Comparison of ENCODE assay signal across 1 cellular context in the genomic region with DNA sequence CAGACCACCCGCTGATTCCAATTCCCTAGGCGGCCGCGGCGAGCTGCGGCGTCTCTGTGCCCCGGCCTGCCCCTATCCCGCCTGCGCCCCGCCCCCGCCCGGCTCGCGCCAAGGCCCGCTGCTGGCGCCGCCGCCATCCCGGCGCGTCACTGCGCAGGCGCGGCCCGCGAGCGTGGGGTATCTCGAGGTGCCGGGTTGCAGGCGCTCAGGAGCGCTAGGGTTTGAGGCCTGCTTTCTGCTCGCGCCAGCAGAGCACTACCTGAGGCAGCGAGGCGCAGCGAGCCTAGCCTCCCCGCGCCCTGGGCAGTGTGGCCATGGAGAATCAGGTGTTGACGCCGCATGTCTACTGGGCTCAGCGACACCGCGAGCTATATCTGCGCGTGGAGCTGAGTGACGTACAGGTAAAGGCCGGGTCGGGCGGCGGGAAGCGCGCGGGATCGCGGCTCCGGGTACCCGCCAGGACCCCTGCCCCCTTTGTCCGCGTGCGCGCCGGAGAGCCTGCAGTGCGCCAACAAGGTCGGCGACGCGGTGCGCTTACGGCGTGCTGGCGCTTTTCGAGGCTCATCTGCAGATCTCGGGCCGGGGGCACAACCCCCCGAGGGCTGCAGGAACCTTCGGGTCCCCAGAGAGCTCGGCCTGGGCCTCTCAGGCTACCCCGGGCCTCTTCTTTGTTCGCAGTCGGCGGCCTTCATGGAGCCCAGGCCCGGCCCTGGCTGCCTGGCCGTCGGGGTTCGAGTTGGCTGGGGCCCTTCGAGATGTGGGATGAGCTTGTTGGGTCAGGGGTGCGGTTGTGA.
TF ChIP-seq lines count a peak whose summit lies in the region.

A gene with protein sequence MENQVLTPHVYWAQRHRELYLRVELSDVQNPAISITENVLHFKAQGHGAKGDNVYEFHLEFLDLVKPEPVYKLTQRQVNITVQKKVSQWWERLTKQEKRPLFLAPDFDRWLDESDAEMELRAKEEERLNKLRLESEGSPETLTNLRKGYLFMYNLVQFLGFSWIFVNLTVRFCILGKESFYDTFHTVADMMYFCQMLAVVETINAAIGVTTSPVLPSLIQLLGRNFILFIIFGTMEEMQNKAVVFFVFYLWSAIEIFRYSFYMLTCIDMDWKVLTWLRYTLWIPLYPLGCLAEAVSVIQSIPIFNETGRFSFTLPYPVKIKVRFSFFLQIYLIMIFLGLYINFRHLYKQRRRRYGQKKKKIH (plus strand): TSS at position 146 of the 794 bp plus-strand sequence. CDS start 169 bp downstream, at position 315.

TF ChIP-seq in HepG2, 621 proteins besides CTCF, POLR2A, EP300 and RAD21 (continued from another document and continues in another):
- TF ChIP-seq, protein P1, sequence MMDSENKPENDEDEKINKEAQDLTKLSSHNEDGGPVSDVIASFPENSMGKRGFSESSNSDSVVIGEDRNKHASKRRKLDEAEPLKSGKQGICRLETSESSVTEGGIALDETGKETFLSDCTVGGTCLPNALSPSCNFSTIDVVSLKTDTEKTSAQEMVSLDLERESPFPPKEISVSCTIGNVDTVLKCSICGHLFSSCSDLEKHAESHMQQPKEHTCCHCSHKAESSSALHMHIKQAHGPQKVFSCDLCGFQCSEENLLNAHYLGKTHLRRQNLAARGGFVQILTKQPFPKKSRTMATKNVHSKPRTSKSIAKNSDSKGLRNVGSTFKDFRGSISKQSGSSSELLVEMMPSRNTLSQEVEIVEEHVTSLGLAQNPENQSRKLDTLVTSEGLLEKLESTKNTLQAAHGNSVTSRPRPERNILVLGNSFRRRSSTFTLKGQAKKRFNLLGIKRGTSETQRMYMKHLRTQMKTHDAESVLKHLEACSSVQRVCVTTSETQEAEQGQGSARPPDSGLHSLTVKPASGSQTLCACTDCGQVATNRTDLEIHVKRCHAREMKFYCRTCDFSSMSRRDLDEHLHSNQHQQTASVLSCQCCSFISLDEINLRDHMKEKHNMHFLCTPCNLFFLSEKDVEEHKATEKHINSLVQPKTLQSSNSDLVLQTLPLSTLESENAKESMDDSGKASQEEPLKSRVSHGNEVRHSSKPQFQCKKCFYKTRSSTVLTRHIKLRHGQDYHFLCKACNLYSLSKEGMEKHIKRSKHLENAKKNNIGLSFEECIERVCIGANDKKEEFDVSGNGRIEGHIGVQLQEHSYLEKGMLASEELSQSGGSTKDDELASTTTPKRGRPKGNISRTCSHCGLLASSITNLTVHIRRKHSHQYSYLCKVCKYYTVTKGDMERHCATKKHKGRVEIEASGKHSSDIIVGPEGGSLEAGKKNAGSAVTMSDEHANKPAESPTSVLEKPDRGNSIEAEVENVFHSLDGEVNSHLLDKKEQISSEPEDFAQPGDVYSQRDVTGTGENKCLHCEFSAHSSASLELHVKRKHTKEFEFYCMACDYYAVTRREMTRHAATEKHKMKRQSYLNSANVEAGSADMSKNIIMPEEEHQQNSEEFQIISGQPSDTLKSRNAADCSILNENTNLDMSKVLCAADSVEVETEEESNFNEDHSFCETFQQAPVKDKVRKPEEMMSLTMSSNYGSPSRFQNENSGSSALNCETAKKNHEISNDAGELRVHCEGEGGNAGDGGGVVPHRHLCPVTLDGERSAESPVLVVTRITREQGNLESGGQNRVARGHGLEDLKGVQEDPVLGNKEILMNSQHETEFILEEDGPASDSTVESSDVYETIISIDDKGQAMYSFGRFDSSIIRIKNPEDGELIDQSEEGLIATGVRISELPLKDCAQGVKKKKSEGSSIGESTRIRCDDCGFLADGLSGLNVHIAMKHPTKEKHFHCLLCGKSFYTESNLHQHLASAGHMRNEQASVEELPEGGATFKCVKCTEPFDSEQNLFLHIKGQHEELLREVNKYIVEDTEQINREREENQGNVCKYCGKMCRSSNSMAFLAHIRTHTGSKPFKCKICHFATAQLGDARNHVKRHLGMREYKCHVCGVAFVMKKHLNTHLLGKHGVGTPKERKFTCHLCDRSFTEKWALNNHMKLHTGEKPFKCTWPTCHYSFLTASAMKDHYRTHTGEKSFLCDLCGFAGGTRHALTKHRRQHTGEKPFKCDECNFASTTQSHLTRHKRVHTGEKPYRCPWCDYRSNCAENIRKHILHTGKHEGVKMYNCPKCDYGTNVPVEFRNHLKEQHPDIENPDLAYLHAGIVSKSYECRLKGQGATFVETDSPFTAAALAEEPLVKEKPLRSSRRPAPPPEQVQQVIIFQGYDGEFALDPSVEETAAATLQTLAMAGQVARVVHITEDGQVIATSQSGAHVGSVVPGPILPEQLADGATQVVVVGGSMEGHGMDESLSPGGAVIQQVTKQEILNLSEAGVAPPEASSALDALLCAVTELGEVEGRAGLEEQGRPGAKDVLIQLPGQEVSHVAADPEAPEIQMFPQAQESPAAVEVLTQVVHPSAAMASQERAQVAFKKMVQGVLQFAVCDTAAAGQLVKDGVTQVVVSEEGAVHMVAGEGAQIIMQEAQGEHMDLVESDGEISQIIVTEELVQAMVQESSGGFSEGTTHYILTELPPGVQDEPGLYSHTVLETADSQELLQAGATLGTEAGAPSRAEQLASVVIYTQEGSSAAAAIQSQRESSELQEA (CRISPR knock-in tag; IDR thresholded peaks at IDR 0.05; ENCODE audit: not compliant biosample characterization): peak; percentile 95
- TF ChIP-seq NFRKB (IDR thresholded peaks at IDR 0.05): no peak
- TF ChIP-seq NBN (conservative IDR thresholded peaks at IDR 0.05): no peak
- TF ChIP-seq ZNF674 (CRISPR knock-in tag; IDR thresholded peaks at IDR 0.05; ENCODE audit: low read depth): no peak
- TF ChIP-seq ZNF326 (CRISPR knock-in tag; IDR thresholded peaks at IDR 0.05; ENCODE audit: borderline replicate concordance): no peak
- TF ChIP-seq CC2D1A (CRISPR knock-in tag; IDR thresholded peaks at IDR 0.05): peak; percentile 40; the same call in 1 of the 2 replicates
- no peak for TF ChIP-seq PAWR (CRISPR knock-in tag; IDR thresholded peaks at IDR 0.05; ENCODE audit: borderline replicate concordance)
- no peak; the same call in 1 of the 2 replicates for TF ChIP-seq NR2F2 (IDR thresholded peaks at IDR 0.05; ENCODE audit: borderline replicate concordance, low read depth)
- peak; percentile 81; the same call in 1 of the 2 replicates for TF ChIP-seq MEIS2 (CRISPR knock-in tag; IDR thresholded peaks at IDR 0.05)
- peak; percentile 86; the same call in 1 of the 2 replicates for TF ChIP-seq GZF1 (CRISPR knock-in tag; IDR thresholded peaks at IDR 0.05)
- TF ChIP-seq SAFB2 (CRISPR knock-in tag; IDR thresholded peaks at IDR 0.05; ENCODE audit: borderline replicate concordance, low read depth): peak; percentile 64; the same call in 1 of the 2 replicates
- peak; percentile 87 for TF ChIP-seq RBFOX2 (IDR thresholded peaks at IDR 0.05; ENCODE audit: low read depth, low read length)
- no peak for TF ChIP-seq REST (IDR thresholded peaks at IDR 0.05; ENCODE audit: borderline replicate concordance in 1 of 2, low read depth in 1 of 2, low read length in 2 of 2)
- TF ChIP-seq ZNF180 (CRISPR knock-in tag; IDR thresholded peaks at IDR 0.05; ENCODE audit: borderline replicate concordance, low read depth): no peak
- peak; percentile 17; the same call in 1 of the 2 replicates for TF ChIP-seq MTF1 (CRISPR knock-in tag; IDR thresholded peaks at IDR 0.05)
- 0 out of 2 replicates have a peak, but pooled peaks have one; percentile 57 for TF ChIP-seq ZNF850 (CRISPR knock-in tag; conservative IDR thresholded peaks at IDR 0.05)
- no peak for TF ChIP-seq ZNF83 (CRISPR knock-in tag; IDR thresholded peaks at IDR 0.05; ENCODE audit: borderline replicate concordance)
- TF ChIP-seq HOXA3 (CRISPR knock-in tag; IDR thresholded peaks at IDR 0.05): peak; percentile 76
- TF ChIP-seq ZNF567 (CRISPR knock-in tag; IDR thresholded peaks at IDR 0.05; ENCODE audit: borderline replicate concordance): no peak; the same call in 1 of the 2 replicates
- TF ChIP-seq, protein P2, sequence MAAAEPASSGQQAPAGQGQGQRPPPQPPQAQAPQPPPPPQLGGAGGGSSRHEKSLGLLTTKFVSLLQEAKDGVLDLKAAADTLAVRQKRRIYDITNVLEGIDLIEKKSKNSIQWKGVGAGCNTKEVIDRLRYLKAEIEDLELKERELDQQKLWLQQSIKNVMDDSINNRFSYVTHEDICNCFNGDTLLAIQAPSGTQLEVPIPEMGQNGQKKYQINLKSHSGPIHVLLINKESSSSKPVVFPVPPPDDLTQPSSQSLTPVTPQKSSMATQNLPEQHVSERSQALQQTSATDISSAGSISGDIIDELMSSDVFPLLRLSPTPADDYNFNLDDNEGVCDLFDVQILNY (CRISPR knock-in tag; conservative IDR thresholded peaks at IDR 0.05): peak; percentile 67
- TF ChIP-seq, protein P3, sequence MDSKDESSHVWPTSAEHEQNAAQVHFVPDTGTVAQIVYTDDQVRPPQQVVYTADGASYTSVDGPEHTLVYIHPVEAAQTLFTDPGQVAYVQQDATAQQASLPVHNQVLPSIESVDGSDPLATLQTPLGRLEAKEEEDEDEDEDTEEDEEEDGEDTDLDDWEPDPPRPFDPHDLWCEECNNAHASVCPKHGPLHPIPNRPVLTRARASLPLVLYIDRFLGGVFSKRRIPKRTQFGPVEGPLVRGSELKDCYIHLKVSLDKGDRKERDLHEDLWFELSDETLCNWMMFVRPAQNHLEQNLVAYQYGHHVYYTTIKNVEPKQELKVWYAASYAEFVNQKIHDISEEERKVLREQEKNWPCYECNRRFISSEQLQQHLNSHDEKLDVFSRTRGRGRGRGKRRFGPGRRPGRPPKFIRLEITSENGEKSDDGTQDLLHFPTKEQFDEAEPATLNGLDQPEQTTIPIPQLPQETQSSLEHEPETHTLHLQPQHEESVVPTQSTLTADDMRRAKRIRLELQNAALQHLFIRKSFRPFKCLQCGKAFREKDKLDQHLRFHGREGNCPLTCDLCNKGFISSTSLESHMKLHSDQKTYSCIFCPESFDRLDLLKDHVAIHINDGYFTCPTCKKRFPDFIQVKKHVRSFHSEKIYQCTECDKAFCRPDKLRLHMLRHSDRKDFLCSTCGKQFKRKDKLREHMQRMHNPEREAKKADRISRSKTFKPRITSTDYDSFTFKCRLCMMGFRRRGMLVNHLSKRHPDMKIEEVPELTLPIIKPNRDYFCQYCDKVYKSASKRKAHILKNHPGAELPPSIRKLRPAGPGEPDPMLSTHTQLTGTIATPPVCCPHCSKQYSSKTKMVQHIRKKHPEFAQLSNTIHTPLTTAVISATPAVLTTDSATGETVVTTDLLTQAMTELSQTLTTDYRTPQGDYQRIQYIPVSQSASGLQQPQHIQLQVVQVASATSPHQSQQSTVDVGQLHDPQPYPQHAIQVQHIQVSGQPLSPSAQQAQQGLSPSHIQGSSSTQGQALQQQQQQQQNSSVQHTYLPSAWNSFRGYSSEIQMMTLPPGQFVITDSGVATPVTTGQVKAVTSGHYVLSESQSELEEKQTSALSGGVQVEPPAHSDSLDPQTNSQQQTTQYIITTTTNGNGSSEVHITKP (CRISPR knock-in tag; IDR thresholded peaks at IDR 0.05; ENCODE audit: low read depth): no peak
- TF ChIP-seq THAP8 (CRISPR knock-in tag; IDR thresholded peaks at IDR 0.05; ENCODE audit: borderline replicate concordance): peak; percentile 56; the same call in 1 of the 2 replicates
- TF ChIP-seq HINFP (CRISPR knock-in tag; IDR thresholded peaks at IDR 0.05; ENCODE audit: low read depth): no peak; the same call in 1 of the 2 replicates
- peak; percentile 71 for TF ChIP-seq HNRNPLL (IDR thresholded peaks at IDR 0.05; ENCODE audit: low read depth, low read length, poor library complexity, severe bottlenecking)
- no peak for TF ChIP-seq ZNF513 (CRISPR knock-in tag; conservative IDR thresholded peaks at IDR 0.05)
- no peak for TF ChIP-seq ZNF354B (CRISPR knock-in tag; IDR thresholded peaks at IDR 0.05)
